In genomic region chr9:89604463-89605180, GRCh38 we compare ENCODE assay signal across 8 cellular contexts. TPM values are rescaled to one million over a fixed set of nuclear protein-coding genes. Genes with fewer than 3 reads are reported as not detected.
A peak's percentile ranks its signal among the peaks of the same experiment; 100 is the strongest.
DNase-seq lines count a peak whose midpoint lies in the region; ATAC-seq and TF ChIP-seq lines count a peak whose summit lies in the region.

Gene GADD45G, plus strand, starts transcription at chr9:89605012. Its CDS starts 110 bp downstream, at chr9:89605122.

- TF ChIP-seq POLR2A in GM19193 (IDR thresholded peaks at IDR 0.05; ENCODE audit: extremely low read depth, insufficient read depth, insufficient read length): peak; percentile 49

- no peaks in the 10 kb centered on the region for H3K9me3 ChIP-seq in neural cell (ENCODE audit: low read length)

- no peaks in the 10 kb centered on the region for H3K9me2 ChIP-seq in neural cell (ENCODE audit: insufficient read depth, low read length)

- H2AFZ ChIP-seq in neural cell (ENCODE audit: low read depth, low read length): peak within 1 kb of the TSS; percentile 72

- peaks cover 13% of the 10 kb centered on the region for H3F3A ChIP-seq in neural cell (ENCODE audit: insufficient read depth, low read length, poor library complexity, severe bottlenecking)

- POLR2A ChIA-PET in AG04449 (lab: Yijun Ruan, JAX): no interaction called here

- TF ChIP-seq EP300 in neural cell (conservative IDR thresholded peaks at IDR 0.05; ENCODE audit: poor library complexity, severe bottlenecking): peak; percentile 88

- H3K36me3 ChIP-seq in neural cell (ENCODE audit: insufficient read depth, low read length): no peaks in the 10 kb centered on the region

- peak; percentile 66 for ATAC-seq in stimulated activated naive CD8-positive, alpha-beta T cell treated with anti-CD3 and anti-CD28 coated beads, Interleukin-15, Interleukin-2, amounts not matched to agents 100 U/mL and 50 U/mL, for 24 hours

- H3K27me3 ChIP-seq in neural cell (ENCODE audit: insufficient read depth, low read depth, low read length): no peaks in the 10 kb centered on the region

- DNase-seq in AG04449 (ENCODE audit: low read depth, low spot score): no peak
- peak; percentile 76 for DNase-seq in Jurkat, Clone E6-1 (ENCODE audit: low read depth, low spot score)
- peak; percentile 64 for DNase-seq in RPMI7951 (ENCODE audit: low read depth)
- DNase-seq in activated effector memory CD4-positive, alpha-beta T cell treated with anti-CD3 and anti-CD28 coated beads, Interleukin-2, amount 50 U/mL, for 16 hours: peak; percentile 95
- peak; percentile 47 for DNase-seq in fibroblast of the conjunctiva (ENCODE audit: low read depth)
- peak; percentile 86 for DNase-seq in stimulated activated naive CD8-positive, alpha-beta T cell treated with anti-CD3 and anti-CD28 coated beads, Interleukin-15, Interleukin-2, amounts not matched to agents 100 U/mL and 50 U/mL, for 24 hours

- H4K20me1 ChIP-seq in neural cell (ENCODE audit: insufficient read depth): peaks cover 16% of the 10 kb centered on the region

- H3K4me2 ChIP-seq in neural cell (ENCODE audit: low read length): peak within 1 kb of the TSS; percentile 99

- peak within 1 kb of the TSS; percentile 99 for H3K27ac ChIP-seq in neural cell (ENCODE audit: low read length)

- H3K79me2 ChIP-seq in neural cell (replicated peaks; ENCODE audit: insufficient read depth, low read length): peaks cover 47% of the 10 kb centered on the region

- peak; percentile 47 for TF ChIP-seq RAD21 in neural cell (conservative IDR thresholded peaks at IDR 0.05)

- H3K9ac ChIP-seq in neural cell (ENCODE audit: low read length): peak within 1 kb of the TSS; percentile 99

- H3K4me3 ChIP-seq in AG04449 (ENCODE audit: low read depth, low read length) (peak within 1 kb of the TSS; percentile 32), neural cell (ENCODE audit: low read length) (peak within 1 kb of the TSS; percentile 94)
- peak within 1 kb of the TSS; percentile 15 for H3K4me3 ChIP-seq in Jurkat, Clone E6-1 (ENCODE audit: low read length)

- TF ChIP-seq CTCF in AG04449 (IDR thresholded peaks at IDR 0.05; ENCODE audit: insufficient read depth, low read length, missing control alignments): no peak
- no peak for TF ChIP-seq CTCF in neural cell (IDR thresholded peaks at IDR 0.05; ENCODE audit: poor library complexity, severe bottlenecking)

- CTCF ChIA-PET in AG04449 (lab: Yijun Ruan, JAX): interaction anchor here (1.1 to 13.0 kb wide), 3 partner anchors 389 to 497 kb away, joined by 3 to 265 read pairs (median 39); no protein-coding TSS in a partner anchor

TF ChIP-seq in neural cell, 6 proteins besides CTCF, POLR2A, EP300 and RAD21:
- peak; percentile 55 for TF ChIP-seq SMC3 (conservative IDR thresholded peaks at IDR 0.05; ENCODE audit: poor library complexity)
- TF ChIP-seq EZH2 (IDR thresholded peaks at IDR 0.05; ENCODE audit: borderline replicate concordance, insufficient read depth, low read length, poor library complexity, severe bottlenecking): no peak
- peak; percentile 100 for TF ChIP-seq POLR2AphosphoS5 (IDR thresholded peaks at IDR 0.05)
- peak; percentile 93 for TF ChIP-seq MXI1 (conservative IDR thresholded peaks at IDR 0.05; ENCODE audit: poor library complexity, severe bottlenecking)
- peak; percentile 96 for TF ChIP-seq REST (IDR thresholded peaks at IDR 0.05; ENCODE audit: borderline replicate concordance)
- TF ChIP-seq TAF1 (IDR thresholded peaks at IDR 0.05; ENCODE audit: low read depth): peak; percentile 95

RNA-seq across cellular contexts. Expression of gene GADD45G, which starts in this region (rescaled TPM):
- polyA plus RNA-seq in Jurkat, Clone E6-1 (2012; ENCODE audit: insufficient read depth, insufficient read length): not detected
- total RNA-seq in RPMI7951 (2014; rRNA removed; shearing (Covaris generic)): 0.12 TPM in 1 of 2 replicates, not detected in the other
- polyA plus RNA-seq in neural cell: 158 and 161 TPM in 2 replicates
- 29.2 and 40.4 TPM in 2 replicates for polyA minus RNA-seq in neural cell

Comparison
In these comparisons a context has a peak if more than half of its experiments do, and no peak if none do; other contexts are left out.
1. Peak in DNase-seq in RPMI7951; RNA of the gene not detected or under 1 TPM.
2. H3K4me3 ChIP-seq: peak in every context shown above with its lines; median percentile 94 in neural cell; 32 in AG04449; 15 in Jurkat, Clone E6-1.